ENCODE assay signal across 13 cellular contexts in the genomic region with DNA sequence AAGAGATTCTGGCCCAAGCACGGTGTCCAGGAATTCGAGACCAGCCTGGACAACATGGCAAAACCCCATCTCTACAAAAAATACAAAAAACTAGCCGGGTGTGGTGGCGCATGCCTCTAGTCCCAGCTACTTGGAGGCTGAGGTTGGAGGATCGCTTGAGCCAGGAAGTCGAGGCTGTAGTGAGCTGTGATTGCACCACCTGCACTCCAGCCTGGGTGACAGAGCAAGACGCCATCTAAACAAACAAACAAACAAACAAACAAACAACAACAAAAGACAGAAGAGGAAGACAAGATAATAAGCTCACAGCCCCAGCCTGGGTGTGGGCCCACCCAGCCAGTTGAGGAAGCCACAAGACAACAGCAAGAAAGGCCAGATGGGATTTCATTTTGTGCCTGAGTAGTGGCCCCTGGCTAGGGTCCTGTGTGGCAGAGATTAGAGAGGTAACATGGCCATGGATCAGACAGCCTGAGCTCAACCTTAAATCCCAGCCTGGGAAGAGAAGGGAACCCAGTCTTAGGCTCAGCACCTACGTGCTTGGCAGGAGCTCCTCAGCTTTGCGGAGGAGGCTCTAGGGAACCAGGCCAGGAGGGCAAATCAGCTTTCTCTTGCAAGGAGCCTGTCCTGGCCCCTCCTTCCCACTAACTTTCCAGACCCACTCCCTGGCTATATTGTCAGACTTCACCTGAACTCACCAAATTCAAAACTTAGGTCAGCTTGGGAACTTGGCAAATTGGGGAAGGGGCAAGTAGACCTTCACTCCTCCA. TPM values are rescaled to one million over a fixed set of nuclear protein-coding genes. Genes with fewer than 3 reads are reported as not detected.
DNase-seq lines count a peak whose midpoint lies in the region; ATAC-seq, FAIRE-seq and TF ChIP-seq lines count a peak whose summit lies in the region.
"Had no signal": no experiment of that assay in that cellular context is flagged by ENCODE, and none has a peak within 500 bp of the region (broad histone marks: within the 10 kb centered on the region; RNA-seq: fewer than 3 reads in every experiment).

No MANE protein-coding gene starts in this region.

- intact Hi-C loops in heart left ventricle (cut with DNase I), result loop anchor here in 3 of 10 donors (5.0 to 10.0 kb wide), 2 partner anchors 44 to 212 kb away; no protein-coding TSS in a partner anchor

- peaks cover 2% of the 10 kb centered on the region for H3K4me1 Mint-ChIP-seq in astrocyte (ENCODE audit: low read depth, unreplicated experiment)
- peaks cover 14% of the 10 kb centered on the region for H3K4me1 Mint-ChIP-seq in neural progenitor cell

- H3F3A ChIP-seq in neural progenitor cell (ENCODE audit: low read depth), result peaks cover 26% of the 10 kb centered on the region

- H3K9me3 ChIP-seq in cardiac muscle cell (ENCODE audit: low read depth) (no peaks in the 10 kb centered on the region), heart left ventricle (no peaks in the 10 kb centered on the region), astrocyte (ENCODE audit: insufficient read depth, low read depth, low read length) (no peaks in the 10 kb centered on the region), neural progenitor cell (ENCODE audit: low read depth) (no peaks in the 10 kb centered on the region)

- H3K4me2 ChIP-seq in astrocyte (ENCODE audit: low read length) (no peak overlapping the region), neural progenitor cell (peak overlapping the region; percentile 21)
- H3K4me2 ChIP-seq: hepatocyte had no signal

- DNase-seq in cardiac muscle cell (ENCODE audit: low read depth in 1 of 2, low spot score in 1 of 2), result no peak
- no peak for DNase-seq in heart left ventricle
- no peak for DNase-seq in astrocyte (ENCODE audit: low read depth)
- no peak for DNase-seq in neural progenitor cell (ENCODE audit: low spot score)
- DNase-seq in NK-92 (lab: John Stamatoyannopoulos, UW; ENCODE audit: unreplicated experiment), result no peak
- DNase-seq in effector CD4-positive, alpha-beta T cell, result no peak
- no peak for DNase-seq in GM19239 (ENCODE audit: insufficient read length, low spot score)
- DNase-seq in foreskin melanocyte, result no peak
- DNase-seq: activated CD4-positive, alpha-beta T cell treated with anti-CD3 and anti-CD28 coated beads for 1 hour; NCI-H1694 had no signal

- no peak for TF ChIP-seq POLR2A in heart left ventricle (IDR thresholded peaks at IDR 0.05)

- H3K79me2 ChIP-seq in astrocyte (ENCODE audit: insufficient read depth, low read length) (no peaks in the 10 kb centered on the region), neural progenitor cell (ENCODE audit: low read depth) (no peaks in the 10 kb centered on the region)
- H3K79me2 ChIP-seq: hepatocyte had no signal

- H3K4me3 ChIP-seq in cardiac muscle cell, result no peak overlapping the region
- no peak overlapping the region for H3K4me3 ChIP-seq in heart left ventricle
- no peak overlapping the region for H3K4me3 ChIP-seq in astrocyte (ENCODE audit: insufficient read depth, low read depth, low read length)
- H3K4me3 ChIP-seq in neural progenitor cell, result no peak overlapping the region
- H3K4me3 ChIP-seq: dorsolateral prefrontal cortex, hepatocyte had no signal

- H3K27me3 Mint-ChIP-seq in astrocyte (ENCODE audit: low read depth, unreplicated experiment), result peaks cover 7% of the 10 kb centered on the region
- H3K27me3 Mint-ChIP-seq in neural progenitor cell (ENCODE audit: insufficient read depth, low read depth), result peaks cover 3% of the 10 kb centered on the region

- H3K27me3 ChIP-seq in cardiac muscle cell (no peaks in the 10 kb centered on the region), heart left ventricle (no peaks in the 10 kb centered on the region), astrocyte (ENCODE audit: insufficient read depth, low read length) (no peaks in the 10 kb centered on the region), neural progenitor cell (no peaks in the 10 kb centered on the region)
- H3K27me3 ChIP-seq: dorsolateral prefrontal cortex, hepatocyte had no signal

- no peaks in the 10 kb centered on the region for H3K36me3 Mint-ChIP-seq in astrocyte (ENCODE audit: low read depth, unreplicated experiment)
- no peaks in the 10 kb centered on the region for H3K36me3 Mint-ChIP-seq in neural progenitor cell

- peak overlapping the region; percentile 87 for H3K27ac ChIP-seq in cardiac muscle cell
- H3K27ac ChIP-seq in heart left ventricle, result no peak overlapping the region
- no peak overlapping the region for H3K27ac ChIP-seq in astrocyte (ENCODE audit: low read depth, low read length)
- H3K27ac ChIP-seq in neural progenitor cell, result no peak overlapping the region
- H3K27ac ChIP-seq: dorsolateral prefrontal cortex, hepatocyte had no signal

- H4K20me1 ChIP-seq in astrocyte (ENCODE audit: insufficient read depth, low read length) (no peaks in the 10 kb centered on the region), neural progenitor cell (ENCODE audit: low read depth) (no peaks in the 10 kb centered on the region)

- peak overlapping the region; percentile 50 for H3K27ac Mint-ChIP-seq in astrocyte (ENCODE audit: unreplicated experiment)
- H3K27ac Mint-ChIP-seq in neural progenitor cell, result peak overlapping the region; percentile 15

- WGBS in heart left ventricle, 4 donors, result 91 to 95% (median 93%) methylated on average over 9 of the region's 9 CpGs

- H3K4me3 Mint-ChIP-seq in astrocyte (ENCODE audit: unreplicated experiment) (peak overlapping the region; percentile 71), neural progenitor cell (no peak overlapping the region)

- no peak overlapping the region for H3K9ac ChIP-seq in astrocyte (ENCODE audit: low read length)
- H3K9ac ChIP-seq in neural progenitor cell, result no peak overlapping the region

- H3K36me3 ChIP-seq in cardiac muscle cell, result no peaks in the 10 kb centered on the region
- no peaks in the 10 kb centered on the region for H3K36me3 ChIP-seq in heart left ventricle
- no peaks in the 10 kb centered on the region for H3K36me3 ChIP-seq in astrocyte (ENCODE audit: insufficient read depth, low read length)
- H3K36me3 ChIP-seq in neural progenitor cell, result no peaks in the 10 kb centered on the region

- H3K4me1 ChIP-seq in cardiac muscle cell (ENCODE audit: low read depth), result peaks cover 7% of the 10 kb centered on the region
- no peaks in the 10 kb centered on the region for H3K4me1 ChIP-seq in heart left ventricle
- peaks cover 5% of the 10 kb centered on the region for H3K4me1 ChIP-seq in astrocyte (ENCODE audit: insufficient read depth, low read length)
- peaks cover 4% of the 10 kb centered on the region for H3K4me1 ChIP-seq in neural progenitor cell

- FAIRE-seq in astrocyte (lab: Jason Lieb, UNC), result no peak
- no peak for FAIRE-seq in GM19239 (lab: Jason Lieb, UNC)

- TF ChIP-seq CTCF in cardiac muscle cell (IDR thresholded peaks at IDR 0.05; ENCODE audit: low read depth, low read length) (no peak), heart left ventricle (IDR thresholded peaks at IDR 0.05) (no peak), astrocyte (IDR thresholded peaks at IDR 0.05; ENCODE audit: insufficient read depth, low read depth, low read length) (no peak), neural progenitor cell (IDR thresholded peaks at IDR 0.05) (no peak)

- H2AFZ ChIP-seq in astrocyte (ENCODE audit: low read depth, low read length), result no peak overlapping the region
- H2AFZ ChIP-seq in neural progenitor cell (replicated peaks), result peak overlapping the region; percentile 70
- H2AFZ ChIP-seq: hepatocyte had no signal

- no peak for ATAC-seq in heart left ventricle

- H3K9me3 Mint-ChIP-seq in astrocyte (ENCODE audit: unreplicated experiment) (no peaks in the 10 kb centered on the region), neural progenitor cell (no peaks in the 10 kb centered on the region)

RNA-seq across cellular contexts. Expression of gene BEST4, which starts 4.9 kb away (rescaled TPM):
- total RNA-seq in cardiac muscle cell (0.32 and 0.98 TPM in 2 replicates), heart left ventricle (under 1 TPM in 3 of 9 donors, not detected in 6; 0.09 to 0.32 (median 0.23) TPM), astrocyte (0.26 TPM in 1 of 2 replicates, not detected in the other), neural progenitor cell (ENCODE audit: low replicate concordance) (0.65 and 0.84 TPM in 2 replicates)
- polyA plus RNA-seq in cardiac muscle cell (1.4 and 1.5 TPM in 2 replicates), heart left ventricle (under 1 TPM; 0.06 to 0.11 TPM)

RNA-seq across cellular contexts. Expression of gene PLK3, which starts 7.3 kb away (rescaled TPM):
- total RNA-seq in cardiac muscle cell, result 6.2 and 9.5 TPM in 2 replicates
- 6.3 and 12.4 TPM in 2 replicates for polyA plus RNA-seq in cardiac muscle cell
- 10 to 100 TPM in 2 of 9 donors, 1 to 10 TPM in 7; 4.5 to 17.9 (median 6.6) TPM for total RNA-seq in heart left ventricle
- 1 to 10 TPM; 5.8 to 6.9 TPM for polyA plus RNA-seq in heart left ventricle
- 62.0 and 66.4 TPM in 2 replicates for total RNA-seq in astrocyte
- total RNA-seq in neural progenitor cell (ENCODE audit: low replicate concordance), result 2.2 and 6.6 TPM in 2 replicates

RNA-seq across cellular contexts. Expression of gene DYNLT4, which starts 14.2 kb away (rescaled TPM):
- 0.32 TPM in 1 of 2 replicates, not detected in the other for total RNA-seq in cardiac muscle cell
- 0.43 and 0.95 TPM in 2 replicates for polyA plus RNA-seq in cardiac muscle cell
- total RNA-seq in heart left ventricle, result 1 to 10 TPM in 3 of 9 donors, under 1 TPM in 5, not detected in 1; 0.54 to 1.0 (median 0.82) TPM
- polyA plus RNA-seq in heart left ventricle, result 1 to 10 TPM in 1 of 2 donors, under 1 TPM in 1; 0.36 to 1.7 TPM
- total RNA-seq in astrocyte, result 0.50 and 0.53 TPM in 2 replicates
- not detected in 2 replicates for total RNA-seq in neural progenitor cell (ENCODE audit: low replicate concordance)
- total RNA-seq: temporal lobe had no signal

RNA-seq across cellular contexts. Expression of gene BTBD19, which starts 15.4 kb away (rescaled TPM):
- total RNA-seq in cardiac muscle cell (1.3 and 3.4 TPM in 2 replicates), heart left ventricle (1 to 10 TPM in 8 of 9 donors, under 1 TPM in 1; 0.56 to 7.4 (median 2.8) TPM), astrocyte (30.3 and 30.6 TPM in 2 replicates), neural progenitor cell (ENCODE audit: low replicate concordance) (1.4 and 1.7 TPM in 2 replicates)
- polyA plus RNA-seq in cardiac muscle cell (0.98 and 2.1 TPM in 2 replicates), heart left ventricle (1 to 10 TPM; 2.6 to 6.2 TPM)

RNA-seq across cellular contexts. Expression of gene RPS8, which starts 17.6 kb away (rescaled TPM):
- 2,166 and 2,475 TPM in 2 replicates for total RNA-seq in cardiac muscle cell
- 534 and 651 TPM in 2 replicates for polyA plus RNA-seq in cardiac muscle cell
- 1,000 to 10,000 TPM in 3 of 9 donors, 100 to 1,000 TPM in 6; 576 to 1,019 (median 853) TPM for total RNA-seq in heart left ventricle
- 1,000 to 10,000 TPM; 1,199 to 1,848 TPM for polyA plus RNA-seq in heart left ventricle
- 1,108 and 1,187 TPM in 2 replicates for total RNA-seq in astrocyte
- 3,812 and 4,281 TPM in 2 replicates for total RNA-seq in neural progenitor cell (ENCODE audit: low replicate concordance)
